Comparison of ENCODE assay signal across 9 cellular contexts in genomic region chr17:78384479-78385175, GRCh38. TPM values are rescaled to one million over a fixed set of nuclear protein-coding genes. Genes with fewer than 3 reads are reported as not detected.
DNase-seq lines count a peak whose midpoint lies in the region; ATAC-seq and TF ChIP-seq lines count a peak whose summit lies in the region.
"Had no signal": no experiment of that assay in that cellular context is flagged by ENCODE, and none has a peak within 500 bp of the region (broad histone marks: within the 10 kb centered on the region; RNA-seq: fewer than 3 reads in every experiment).

No MANE protein-coding gene starts in this region.

- intact Hi-C loops in Caco-2 (cut with micrococcal nuclease; ENCODE audit: unreplicated experiment) (no loop called here), breast epithelium (cut with DNase I; ENCODE audit: low total_unique reads) (no loop called here)

- H3K4me2 ChIP-seq in osteoblast (ENCODE audit: insufficient read depth, low read length), result peak overlapping the region; percentile 67

- POLR2A ChIA-PET in Caco-2 (lab: Charles Lee), result no interaction called here

- H3K4me1 ChIP-seq in Caco-2 (peaks cover 16% of the 10 kb centered on the region), breast epithelium (peaks cover 3 to 26% of the 10 kb centered on the region in 2 donors), osteoblast (ENCODE audit: insufficient read depth, low read length) (peaks cover 57% of the 10 kb centered on the region)

- CTCF ChIA-PET in Caco-2 (lab: Charles Lee), result no interaction called here

- H3K27ac ChIP-seq in breast epithelium (peak overlapping the region; percentile 80 to 91), osteoblast (ENCODE audit: low read depth, low read length) (peak overlapping the region; percentile 99)

- H3K4me1 Mint-ChIP-seq in Caco-2 (ENCODE audit: low read depth, unreplicated experiment), result peaks cover 13% of the 10 kb centered on the region

- H3K27me3 ChIP-seq in Caco-2 (replicated peaks; ENCODE audit: control insufficient read depth, insufficient read depth, low read length) (no peaks in the 10 kb centered on the region), breast epithelium (no peaks in the 10 kb centered on the region), osteoblast (ENCODE audit: insufficient read depth, low read length) (no peaks in the 10 kb centered on the region)

- no peak for TF ChIP-seq CTCF in Caco-2 (IDR thresholded peaks at IDR 0.05; ENCODE audit: insufficient read depth in 1 of 2, low read depth in 1 of 2, low read length in 1 of 2, severe bottlenecking in 1 of 2, unreplicated experiment in 1 of 2)
- TF ChIP-seq CTCF in breast epithelium (IDR thresholded peaks at IDR 0.05), result no peak
- no peak for TF ChIP-seq CTCF in osteoblast (IDR thresholded peaks at IDR 0.05; ENCODE audit: extremely low read depth, low read depth, low read length)

- DNase-seq in Caco-2 (no peak), breast epithelium (ENCODE audit: low spot score in 2 of 2) (no peak), osteoblast (ENCODE audit: insufficient read length, low spot score, missing footprints) (peak; percentile 50), NCI-H1930 (lab: John Stamatoyannopoulos, UW) (no peak)
- DNase-seq: T-helper 9 cell had no signal

- H3K27ac Mint-ChIP-seq in Caco-2 (ENCODE audit: unreplicated experiment), result peak overlapping the region; percentile 79

- H3K36me3 ChIP-seq in Caco-2 (ENCODE audit: control insufficient read depth, insufficient read depth, low read length) (no peaks in the 10 kb centered on the region; the same call in 1 of the 2 replicates), breast epithelium (no peaks in the 10 kb centered on the region), osteoblast (ENCODE audit: insufficient read depth, low read length) (peaks cover 14% of the 10 kb centered on the region)

- H3K9me3 Mint-ChIP-seq in Caco-2 (ENCODE audit: unreplicated experiment), result no peaks in the 10 kb centered on the region

- no TSS peak for BruUV-seq in Caco-2 (replicated peaks; lab: Mats Ljungman, UMichigan)

- H3K79me2 ChIP-seq in osteoblast (ENCODE audit: insufficient read depth, low read length), result peaks cover 91% of the 10 kb centered on the region

- TF ChIP-seq POLR2A in breast epithelium (IDR thresholded peaks at IDR 0.05), result no peak

- H3K4me3 Mint-ChIP-seq in Caco-2 (ENCODE audit: unreplicated experiment), result no peak overlapping the region

- ATAC-seq in HG03442 (IDR thresholded peaks at IDR 0.05; ENCODE audit: unreplicated experiment), result peak; percentile 16
- no peak for ATAC-seq in HG02938 (IDR thresholded peaks at IDR 0.05; ENCODE audit: unreplicated experiment)
- no peak for ATAC-seq in GM19351 (IDR thresholded peaks at IDR 0.05; ENCODE audit: unreplicated experiment)
- ATAC-seq in HG03457 (IDR thresholded peaks at IDR 0.05; ENCODE audit: unreplicated experiment), result no peak

- H3K4me3 ChIP-seq in Caco-2 (ENCODE audit: low read depth, low read length), result no peak overlapping the region
- H3K4me3 ChIP-seq in breast epithelium, result no peak overlapping the region
- H3K4me3 ChIP-seq in osteoblast (ENCODE audit: insufficient read depth, low read length), result peak overlapping the region; percentile 21

- H2AFZ ChIP-seq in osteoblast (ENCODE audit: low read length), result no peak overlapping the region

- H4K20me1 ChIP-seq in osteoblast (ENCODE audit: insufficient read depth, low read length), result peaks cover 4% of the 10 kb centered on the region

- H3K9me3 ChIP-seq in Caco-2 (no peaks in the 10 kb centered on the region), breast epithelium (no peaks in the 10 kb centered on the region), osteoblast (ENCODE audit: low read depth, low read length) (no peaks in the 10 kb centered on the region)

- peaks cover 45% of the 10 kb centered on the region for H3K36me3 Mint-ChIP-seq in Caco-2 (ENCODE audit: insufficient read depth, unreplicated experiment)

- no peaks in the 10 kb centered on the region for H3K27me3 Mint-ChIP-seq in Caco-2 (ENCODE audit: insufficient read depth, unreplicated experiment)

RNA-seq across cellular contexts. Expression of gene PGS1, which starts 6.2 kb away (rescaled TPM):
- 54.1 and 55.2 TPM in 2 replicates for total RNA-seq in Caco-2 (2022)
- total RNA-seq in breast epithelium, result 10 to 100 TPM; 33.9 to 58.7 (median 50.2) TPM
- 34.4 and 39.5 TPM in 2 replicates for total RNA-seq in osteoblast

RNA-seq across cellular contexts. Expression of gene SOCS3, which starts 24.8 kb away (rescaled TPM):
- total RNA-seq in Caco-2 (2022), result 11.3 and 12.8 TPM in 2 replicates
- total RNA-seq in breast epithelium, result 100 to 1,000 TPM in 1 of 3 donors, 10 to 100 TPM in 2; 58.1 to 190 (median 76.4) TPM
- 78.1 and 95.2 TPM in 2 replicates for total RNA-seq in osteoblast
